Comparison of ENCODE assay signal across 15 cellular contexts in the genomic region with DNA sequence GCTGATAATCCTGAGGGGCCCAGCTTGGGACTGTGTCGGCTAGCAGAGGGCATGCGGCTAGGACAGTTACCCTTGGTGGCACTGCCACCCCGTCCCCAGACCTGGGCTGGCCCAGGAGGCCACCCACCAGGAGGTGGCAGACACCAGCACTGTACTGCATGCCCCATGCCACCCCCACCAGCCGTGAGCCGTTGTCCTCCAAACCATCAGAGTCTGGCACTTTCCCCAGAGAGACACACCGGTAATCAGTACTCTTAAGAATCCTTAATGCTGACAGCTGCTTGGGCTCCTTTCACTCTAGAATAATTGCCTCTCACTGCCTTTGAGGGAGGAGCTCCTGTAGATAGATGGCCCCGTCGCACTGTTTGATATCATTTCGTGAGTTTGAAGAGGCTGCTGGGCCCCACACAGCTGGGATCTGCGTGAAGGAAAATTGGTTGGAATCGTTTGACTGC.
DNase-seq lines count a peak whose midpoint lies in the region; ATAC-seq and TF ChIP-seq lines count a peak whose summit lies in the region.
"Had no signal": no experiment of that assay in that cellular context is flagged by ENCODE, and none has a peak within 500 bp of the region (broad histone marks: within the 10 kb centered on the region; RNA-seq: fewer than 3 reads in every experiment).

No MANE protein-coding gene starts in this region.

- no peaks in the 10 kb centered on the region for H3K9me3 Mint-ChIP-seq in activated T-cell treated with anti-CD3 and anti-CD28 coated beads, Interleukin-2, amount 50 U/mL, for 72 hours
- H3K9me3 Mint-ChIP-seq: CD8-positive, alpha-beta T cell had no signal

- CTCF ChIA-PET in HEK293T (lab: Yijun Ruan, JAX): interaction anchor here (0.6 to 1.1 kb wide), 4 partner anchors 10 to 273 kb away, joined by 3 to 5 read pairs (median 3); no protein-coding TSS in a partner anchor

- no peak for TF ChIP-seq EP300 in suprapubic skin (IDR thresholded peaks at IDR 0.05)

- H3K36me3 ChIP-seq in suprapubic skin: peaks cover 61% of the 10 kb centered on the region
- no peaks in the 10 kb centered on the region for H3K36me3 ChIP-seq in body of pancreas (replicated peaks in 1 of 2; ENCODE audit: insufficient read depth in 1 of 2, low read depth in 2 of 2)
- H3K36me3 ChIP-seq: brain microvascular endothelial cell had no signal

- H3K4me1 ChIP-seq in suprapubic skin (peaks cover 2% of the 10 kb centered on the region), body of pancreas (peaks cover 4% of the 10 kb centered on the region)

- 67% methylated on average over 11 of the region's 11 CpGs for WGBS in suprapubic skin
- 76 to 78% methylated on average over 11 of the region's 11 CpGs for WGBS in body of pancreas, 2 donors

- POLR2A ChIA-PET in HEK293T (lab: Yijun Ruan, JAX): no interaction called here

- H3K27ac ChIP-seq in suprapubic skin (no peak overlapping the region), body of pancreas (no peak overlapping the region)
- H3K27ac ChIP-seq: brain microvascular endothelial cell had no signal

- peak; percentile 12 to 15 for DNase-seq in activated T-cell treated with anti-CD3 and anti-CD28 coated beads, Interleukin-2, amount 50 U/mL, for 48 hours
- DNase-seq in activated T-cell treated with anti-CD3 and anti-CD28 coated beads, Interleukin-2, amount 50 U/mL, for 72 hours: no peak
- DNase-seq in NCI-H524 (lab: John Stamatoyannopoulos, UW): peak; percentile 95 to 97
- peak; percentile 42 for DNase-seq in islet precursor cell
- DNase-seq in suprapubic skin (ENCODE audit: low spot score in 2 of 2): peak; percentile 30 to 76
- DNase-seq in body of pancreas: no peak
- no peak for DNase-seq in HEK293T (ENCODE audit: extremely low spot score)
- DNase-seq: brain microvascular endothelial cell; effector CD8-positive, alpha-beta T cell; H7; mesenchymal stem cell; SHP77; substantia nigra had no signal

- peaks cover 7% of the 10 kb centered on the region for H3K27me3 Mint-ChIP-seq in activated T-cell treated with anti-CD3 and anti-CD28 coated beads, Interleukin-2, amount 50 U/mL, for 72 hours (ENCODE audit: low read depth)

- no peak for ATAC-seq in activated T-cell treated with anti-CD3 and anti-CD28 coated beads, Interleukin-2, amount 50 U/mL, for 72 hours (replicated peaks in 1 of 2)
- ATAC-seq in HG02610 (IDR thresholded peaks at IDR 0.05; ENCODE audit: unreplicated experiment) (no peak), body of pancreas (no peak)
- ATAC-seq: CD8-positive, alpha-beta T cell had no signal

- no peaks in the 10 kb centered on the region for H3K9me3 ChIP-seq in suprapubic skin
- H3K9me3 ChIP-seq in body of pancreas: no peaks in the 10 kb centered on the region

- no peak overlapping the region for H3K4me3 Mint-ChIP-seq in activated T-cell treated with anti-CD3 and anti-CD28 coated beads, Interleukin-2, amount 50 U/mL, for 72 hours
- H3K4me3 Mint-ChIP-seq: CD8-positive, alpha-beta T cell had no signal

- TF ChIP-seq CTCF in suprapubic skin (IDR thresholded peaks at IDR 0.05) (no peak), body of pancreas (IDR thresholded peaks at IDR 0.05) (no peak)

- H3K27me3 ChIP-seq in suprapubic skin (no peaks in the 10 kb centered on the region), body of pancreas (no peaks in the 10 kb centered on the region)
- H3K27me3 ChIP-seq: brain microvascular endothelial cell had no signal

- intact Hi-C loops in body of pancreas (cut with DNase I): loop anchor here (5.0 kb wide), 1 partner anchor 244 kb away; no protein-coding TSS in a partner anchor

- no peak overlapping the region for H3K27ac Mint-ChIP-seq in activated T-cell treated with anti-CD3 and anti-CD28 coated beads, Interleukin-2, amount 50 U/mL, for 72 hours
- H3K27ac Mint-ChIP-seq: CD8-positive, alpha-beta T cell had no signal

- no peaks in the 10 kb centered on the region for H3K36me3 Mint-ChIP-seq in activated T-cell treated with anti-CD3 and anti-CD28 coated beads, Interleukin-2, amount 50 U/mL, for 72 hours (ENCODE audit: insufficient read depth in 2 of 2)
- H3K36me3 Mint-ChIP-seq: CD8-positive, alpha-beta T cell had no signal

- TF ChIP-seq POLR2A in suprapubic skin (IDR thresholded peaks at IDR 0.05): no peak
- no peak for TF ChIP-seq POLR2A in body of pancreas (IDR thresholded peaks at IDR 0.05)

- peaks cover 3% of the 10 kb centered on the region for H3K4me1 Mint-ChIP-seq in activated T-cell treated with anti-CD3 and anti-CD28 coated beads, Interleukin-2, amount 50 U/mL, for 72 hours (ENCODE audit: low read depth)

- H3K4me3 ChIP-seq in suprapubic skin (no peak overlapping the region), body of pancreas (no peak overlapping the region)

TF ChIP-seq in HEK293T, 16 proteins besides CTCF, POLR2A, EP300 and RAD21:
- TF ChIP-seq LEF1 (IDR thresholded peaks at IDR 0.05; ENCODE audit: borderline replicate concordance): no peak
- TF ChIP-seq BHLHE40 (IDR thresholded peaks at IDR 0.05; ENCODE audit: borderline replicate concordance): no peak
- TF ChIP-seq ARNT (IDR thresholded peaks at IDR 0.05): no peak
- no peak for TF ChIP-seq ZNF384 (IDR thresholded peaks at IDR 0.05)
- TF ChIP-seq CTBP1 (IDR thresholded peaks at IDR 0.05; ENCODE audit: borderline replicate concordance): no peak
- no peak for TF ChIP-seq FOXM1 (IDR thresholded peaks at IDR 0.05; ENCODE audit: borderline replicate concordance)
- no peak for TF ChIP-seq SP1 (IDR thresholded peaks at IDR 0.05)
- TF ChIP-seq ELF4 (IDR thresholded peaks at IDR 0.05): no peak
- TF ChIP-seq SUZ12 (IDR thresholded peaks at IDR 0.05): no peak
- TF ChIP-seq TARDBP (IDR thresholded peaks at IDR 0.05): no peak
- no peak for TF ChIP-seq FOXA1 (IDR thresholded peaks at IDR 0.05)
- TF ChIP-seq, protein P1, sequence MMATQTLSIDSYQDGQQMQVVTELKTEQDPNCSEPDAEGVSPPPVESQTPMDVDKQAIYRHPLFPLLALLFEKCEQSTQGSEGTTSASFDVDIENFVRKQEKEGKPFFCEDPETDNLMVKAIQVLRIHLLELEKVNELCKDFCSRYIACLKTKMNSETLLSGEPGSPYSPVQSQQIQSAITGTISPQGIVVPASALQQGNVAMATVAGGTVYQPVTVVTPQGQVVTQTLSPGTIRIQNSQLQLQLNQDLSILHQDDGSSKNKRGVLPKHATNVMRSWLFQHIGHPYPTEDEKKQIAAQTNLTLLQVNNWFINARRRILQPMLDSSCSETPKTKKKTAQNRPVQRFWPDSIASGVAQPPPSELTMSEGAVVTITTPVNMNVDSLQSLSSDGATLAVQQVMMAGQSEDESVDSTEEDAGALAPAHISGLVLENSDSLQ (IDR thresholded peaks at IDR 0.05): no peak
- no peak for TF ChIP-seq FOXK2 (IDR thresholded peaks at IDR 0.05)
- TF ChIP-seq L3MBTL2 (conservative IDR thresholded peaks at IDR 0.05): no peak
- no peak for TF ChIP-seq HDGF (IDR thresholded peaks at IDR 0.05; ENCODE audit: borderline replicate concordance)
- TF ChIP-seq NFRKB (IDR thresholded peaks at IDR 0.05): no peak

Comparison
In these comparisons a context has a peak if more than half of its experiments do, and no peak if none do; other contexts are left out.
1. DNase-seq: peak in activated T-cell treated with anti-CD3 and anti-CD28 coated beads, Interleukin-2, amount 50 U/mL, for 48 hours (2 of 2), NCI-H524 (2 of 2), islet precursor cell (single experiment) and suprapubic skin (2 of 2); none in activated T-cell treated with anti-CD3 and anti-CD28 coated beads, Interleukin-2, amount 50 U/mL, for 72 hours (0 of 2), body of pancreas (0 of 4) and HEK293T (single experiment).